10 cellular contexts compared by ENCODE assay signal in the genomic region with DNA sequence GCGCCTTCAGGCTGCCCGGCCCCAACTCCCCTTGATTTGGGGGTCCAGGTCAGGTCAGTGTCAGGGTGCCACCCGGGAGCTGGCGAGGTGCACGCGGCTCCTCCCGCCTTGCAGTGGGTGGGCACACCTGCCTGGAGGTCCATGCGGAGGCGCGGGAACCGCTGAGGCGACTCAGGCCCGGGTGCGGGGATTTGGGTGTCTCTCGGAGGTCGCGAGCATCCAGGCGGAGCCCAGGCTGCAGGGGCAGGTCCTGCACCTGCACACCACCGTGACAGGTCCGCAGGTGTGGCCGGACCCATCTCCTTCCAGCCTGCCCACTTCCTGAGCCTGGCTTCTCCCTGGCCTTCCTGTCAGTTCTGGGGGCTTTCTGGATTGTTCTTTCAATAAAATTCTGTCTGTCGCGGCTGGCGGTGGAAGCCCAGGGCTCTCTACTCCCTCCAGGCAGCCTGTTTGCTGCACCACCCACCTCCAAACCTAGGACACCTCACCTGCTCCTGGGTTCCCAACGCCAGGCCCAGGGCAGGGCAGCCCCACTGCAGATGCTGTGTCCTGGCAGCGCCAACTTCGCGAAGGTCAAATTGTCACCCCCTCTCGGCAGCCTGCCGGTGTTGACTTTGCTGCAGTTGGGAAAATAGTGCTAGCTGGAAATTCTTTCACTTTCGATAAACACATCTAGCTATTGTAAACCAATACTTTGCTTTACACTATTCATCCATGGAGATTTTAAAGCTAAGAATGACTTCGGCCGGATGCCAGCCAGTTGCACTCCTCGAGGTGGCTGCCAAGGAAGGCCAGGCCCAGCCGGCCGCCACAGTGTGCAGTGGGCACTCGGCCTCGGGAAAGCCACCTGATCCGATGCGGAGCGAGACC. TPM values are rescaled to one million over a fixed set of nuclear protein-coding genes. Genes with fewer than 3 reads are reported as not detected.
DNase-seq lines count a peak whose midpoint lies in the region; ATAC-seq, FAIRE-seq and TF ChIP-seq lines count a peak whose summit lies in the region.
"Had no signal": no experiment of that assay in that cellular context is flagged by ENCODE, and none has a peak within 500 bp of the region (broad histone marks: within the 10 kb centered on the region; RNA-seq: fewer than 3 reads in every experiment).

No MANE protein-coding gene starts in this region.

- FAIRE-seq in H1 (lab: Jason Lieb, UNC), result no peak

- H3K4me3 ChIP-seq in H1 (ENCODE audit: extremely low read depth in 1 of 4, insufficient read depth in 2 of 4, low read depth in 3 of 4, low read length in 4 of 4) (no peak overlapping the region), mucosa of descending colon (no peak overlapping the region), aorta (ENCODE audit: low read length in 2 of 2) (no peak overlapping the region), PC-9 (no peak overlapping the region)

- TF ChIP-seq CTCF in H1 (IDR thresholded peaks at IDR 0.05; ENCODE audit: control extremely low read depth in 1 of 3, insufficient read depth in 1 of 3, low read depth in 1 of 3, low read length in 3 of 3), result no peak
- TF ChIP-seq CTCF in mucosa of descending colon (IDR thresholded peaks at IDR 0.05), result no peak
- TF ChIP-seq CTCF in PC-9 (conservative IDR thresholded peaks at IDR 0.05), result no peak

- H2BK20ac ChIP-seq in H1 (ENCODE audit: low read length), result no peak overlapping the region

- H2AK5ac ChIP-seq in H1 (ENCODE audit: low read depth, low read length), result no peak overlapping the region

- H2BK120ac ChIP-seq in H1 (replicated peaks; ENCODE audit: low read depth, low read length), result no peak overlapping the region

- no peak overlapping the region for H2AFZ ChIP-seq in H1 (ENCODE audit: low read length)
- no peak overlapping the region for H2AFZ ChIP-seq in PC-9

- no peak for TF ChIP-seq RAD21 in H1 (IDR thresholded peaks at IDR 0.05 in 1 of 2, conservative IDR thresholded peaks at IDR 0.05 in 1 of 2; ENCODE audit: low read depth in 2 of 2, low read length in 2 of 2)

- peaks cover 9% of the 10 kb centered on the region for H3K23me2 ChIP-seq in H1 (ENCODE audit: low read depth, low read length)

- H3F3A ChIP-seq in PC-9 (ENCODE audit: insufficient read depth, low read depth), result peaks cover 11% of the 10 kb centered on the region; the same call in 1 of the 2 replicates

- no peak overlapping the region for H3K18ac ChIP-seq in H1 (ENCODE audit: extremely low read depth, low read length)

- H3K4me1 ChIP-seq in H1 (replicated peaks in 1 of 4; ENCODE audit: control insufficient read depth in 3 of 4, insufficient read depth in 4 of 4, low read length in 3 of 4) (peaks cover 0 to 12% (median 9%) of the 10 kb centered on the region in 4 experiments; a peak in 6 of 7 replicates), mucosa of descending colon (ENCODE audit: low read depth) (peaks cover 21% of the 10 kb centered on the region), aorta (ENCODE audit: control insufficient read depth in 1 of 2, insufficient read depth in 2 of 2, low read length in 2 of 2) (no peaks in the 10 kb centered on the region), PC-9 (replicated peaks; ENCODE audit: insufficient read depth) (peaks cover 25% of the 10 kb centered on the region)

- H3K36me3 ChIP-seq in H1 (ENCODE audit: control insufficient read depth in 2 of 4, insufficient read depth in 4 of 4, low read length in 3 of 4) (no peaks in the 10 kb centered on the region), mucosa of descending colon (ENCODE audit: low read depth) (no peaks in the 10 kb centered on the region), aorta (ENCODE audit: control insufficient read depth in 1 of 2, insufficient read depth in 2 of 2, low read length in 1 of 2) (no peaks in the 10 kb centered on the region), PC-9 (ENCODE audit: low read depth) (no peaks in the 10 kb centered on the region)
- H3K36me3 ChIP-seq: gastrocnemius medialis had no signal

- CTCF ChIA-PET in H1 (lab: Charles Lee; ENCODE audit: partially characterized antibody) (interaction anchor here (1.0 kb wide), 1 partner anchor 26 kb away, joined by 4 read pairs; no protein-coding TSS in a partner anchor), PC-9 (lab: Charles Lee) (no interaction called here)

- no peaks in the 10 kb centered on the region for H3K9me2 ChIP-seq in PC-9 (ENCODE audit: insufficient read depth)

- H3K27me3 ChIP-seq in H1 (replicated peaks in 1 of 4; ENCODE audit: control insufficient read depth in 3 of 4, extremely low read depth in 1 of 4, insufficient read depth in 3 of 4, low read length in 3 of 4), result peaks cover 0 to 11% (median 9%) of the 10 kb centered on the region in 4 experiments; a peak in 6 of 7 replicates
- H3K27me3 ChIP-seq in aorta (ENCODE audit: control insufficient read depth in 1 of 2, insufficient read depth in 2 of 2, low read length in 1 of 2), result no peaks in the 10 kb centered on the region
- peaks cover 33% of the 10 kb centered on the region for H3K27me3 ChIP-seq in PC-9 (ENCODE audit: insufficient read depth, low read depth)

- POLR2A ChIA-PET in H1 (lab: Charles Lee; ENCODE audit: partially characterized antibody), result no interaction called here
- POLR2A ChIA-PET in PC-9 (lab: Charles Lee; ENCODE audit: unreplicated experiment), result interaction anchor here (0.6 kb wide), 1 partner anchor 9 kb away, joined by 6 read pairs; no protein-coding TSS in a partner anchor

- no peaks in the 10 kb centered on the region for H3K79me2 ChIP-seq in H1 (ENCODE audit: control insufficient read depth in 1 of 2, insufficient read depth in 2 of 2, low read length in 2 of 2)
- H3K79me2 ChIP-seq in PC-9 (ENCODE audit: low read depth), result no peaks in the 10 kb centered on the region

- no peak overlapping the region for H3K4ac ChIP-seq in H1 (replicated peaks; ENCODE audit: insufficient read length, low read depth, low read length)

- TF ChIP-seq POLR2A in H1 (IDR thresholded peaks at IDR 0.05; ENCODE audit: control extremely low read depth in 1 of 2, low read depth in 2 of 2, low read length in 2 of 2), result no peak

- H4K91ac ChIP-seq in H1 (replicated peaks; ENCODE audit: insufficient read length, low read length), result no peak overlapping the region

- no peak overlapping the region for H3K9ac ChIP-seq in H1 (replicated peaks in 1 of 4; ENCODE audit: extremely low read depth in 1 of 4, low read depth in 3 of 4, low read length in 3 of 4)

- intact Hi-C loops in mucosa of descending colon (cut with DNase I, micrococcal nuclease), result no loop called here
- intact Hi-C loops in aorta (cut with DNase I), result loop anchor here in 1 of 2 donors (10.0 kb wide), 1 partner anchor 667 kb away; a partner anchor contains a TSS
- intact Hi-C loops in PC-9 (cut with micrococcal nuclease; ENCODE audit: unreplicated experiment), result loop anchor here (10.0 kb wide), 1 partner anchor 287 kb away; no protein-coding TSS in a partner anchor

- peaks cover 0 to 4% of the 10 kb centered on the region in 2 experiments for H4K20me1 ChIP-seq in H1 (replicated peaks in 1 of 2; ENCODE audit: control insufficient read depth in 1 of 2, insufficient read depth in 2 of 2, low read length in 2 of 2)
- H4K20me1 ChIP-seq in PC-9 (ENCODE audit: insufficient read depth), result no peaks in the 10 kb centered on the region

- no peak overlapping the region for H3K14ac ChIP-seq in H1 (ENCODE audit: insufficient read length)

- peak; percentile 1 for DNase-seq in stimulated activated CD4-positive, alpha-beta T cell treated with anti-CD3 and anti-CD28 coated beads, Interleukin-1b, Interleukin-23, amount 100 ng/mL, for 48 hours
- DNase-seq in stimulated activated CD4-positive, alpha-beta T cell treated with anti-CD3 and anti-CD28 coated beads, Interleukin-4, amount 100 ng/mL, for 4 hours, result no peak
- DNase-seq in H1 (ENCODE audit: low read depth in 1 of 2, low spot score in 2 of 2) (peak in 1 of 2 experiments; percentile 54), mucosa of descending colon (peak; percentile 51 to 65 (median 56)), aorta (peak; percentile 56 to 80), GF-D8 (lab: John Stamatoyannopoulos, UW) (no peak), PC-9 (no peak), NCI-H146 (lab: John Stamatoyannopoulos, UW) (no peak)

- H2BK5ac ChIP-seq in H1 (ENCODE audit: low read depth, low read length), result no peak overlapping the region

- H4K5ac ChIP-seq in H1 (ENCODE audit: insufficient read length, low read depth, low read length), result no peak overlapping the region

- ATAC-seq in mucosa of descending colon (peak; percentile 62), aorta (ENCODE audit: low FRiP score) (no peak)
- ATAC-seq: gastrocnemius medialis had no signal

- WGBS in H1 (ENCODE audit: extremely low coverage in 1 of 2, insufficient coverage in 1 of 2, insufficient read length in 1 of 2, insufficient replicate concordance in 2 of 2, low coverage in 1 of 2, low lambda C conversion rate in 2 of 2, missing lambda C conversion rate in 1 of 2), 2 experiments, result 93% methylated on average over 40 of the region's 41 CpGs; no CpG with 5 or more reads in 1 of the 2 experiments
- 38 to 45% methylated on average over 38 to 41 of the region's 41 CpGs for WGBS in aorta, 2 donors

- H3K4me2 ChIP-seq in H1 (ENCODE audit: insufficient read depth in 1 of 2, low read depth in 2 of 2, low read length in 2 of 2), result no peak overlapping the region
- no peak overlapping the region for H3K4me2 ChIP-seq in PC-9

- no peak overlapping the region for H3K27ac ChIP-seq in H1 (ENCODE audit: low read depth, low read length)
- no peak overlapping the region for H3K27ac ChIP-seq in aorta (ENCODE audit: low read depth in 1 of 2, low read length in 2 of 2)
- no peak overlapping the region for H3K27ac ChIP-seq in PC-9
- H3K27ac ChIP-seq: gastrocnemius medialis had no signal

- peak overlapping the region; percentile 35 for H4K8ac ChIP-seq in H1 (ENCODE audit: extremely low read depth, insufficient read depth, low read length)

- H3K56ac ChIP-seq in H1 (replicated peaks; ENCODE audit: insufficient read length, low read depth, low read length), result no peak overlapping the region

- H3K9me3 ChIP-seq in H1 (ENCODE audit: insufficient read depth in 2 of 2, low read depth in 1 of 2, low read length in 1 of 2), result no peaks in the 10 kb centered on the region
- H3K9me3 ChIP-seq in mucosa of descending colon, result no peaks in the 10 kb centered on the region
- no peaks in the 10 kb centered on the region for H3K9me3 ChIP-seq in aorta (ENCODE audit: control insufficient read depth, low read length)
- no peaks in the 10 kb centered on the region for H3K9me3 ChIP-seq in PC-9 (ENCODE audit: insufficient read depth, low read depth)
- H3K9me3 ChIP-seq: gastrocnemius medialis had no signal

- H2BK12ac ChIP-seq in H1 (ENCODE audit: low read depth, low read length), result no peak overlapping the region

- no peak for TF ChIP-seq EP300 in H1 (IDR thresholded peaks at IDR 0.05; ENCODE audit: borderline replicate concordance in 1 of 2, low read depth in 2 of 2, low read length in 2 of 2)

- H3K23ac ChIP-seq in H1 (ENCODE audit: insufficient read length), result no peak overlapping the region

- H2BK15ac ChIP-seq in H1 (ENCODE audit: low read length), result no peak overlapping the region

- BruUV-seq in PC-9 (replicated peaks; lab: Mats Ljungman, UMichigan), result no TSS peak

- H3K79me1 ChIP-seq in H1 (ENCODE audit: low read depth, low read length), result no peaks in the 10 kb centered on the region

RNA-seq across cellular contexts. Expression of a gene that starts 35.9 kb away (rescaled TPM):
- 18.8 and 18.9 TPM in 2 replicates for total RNA-seq in H1 (2021; fragmentation: NEBNext Ultra II Directional; extraction: Animal tissue kit (Norgen Biotek cat#: 25700))
- 34.6 and 38.9 TPM in 2 replicates for polyA plus RNA-seq in H1 (2011; rRNA removed)
- 27.7 TPM for polyA plus RNA-seq in H1 (2011; cell fraction: cytosol; rRNA removed)
- 30.1 TPM for polyA plus RNA-seq in H1 (2011; cell fraction: nucleus; rRNA removed)
- polyA plus RNA-seq in H1 (2012, experiment 1 of 2), result 12.6 to 21.8 TPM (median 19.7 TPM) in 4 replicates
- polyA plus RNA-seq in H1 (2012, experiment 2 of 2), result 15.6 TPM
- polyA plus RNA-seq in H1 (2013, experiment 1 of 2), result 21.1 TPM
- 22.9 TPM for polyA plus RNA-seq in H1 (2013, experiment 2 of 2)
- 72.8 and 101 TPM in 2 replicates for polyA minus RNA-seq in H1 (2011; rRNA and poly(A)+ RNA removed)
- 20.7 TPM for polyA minus RNA-seq in H1 (2011; cell fraction: cytosol; rRNA and poly(A)+ RNA removed)
- polyA minus RNA-seq in H1 (2011; cell fraction: nucleus; rRNA and poly(A)+ RNA removed), result 22.0 TPM
- 10 to 100 TPM; 14.7 to 19.3 (median 16.9) TPM for total RNA-seq in mucosa of descending colon
- 10 to 100 TPM; 28.9 to 32.9 TPM for total RNA-seq in aorta
- 10 to 100 TPM in 1 of 2 donors, 1 to 10 TPM in 1; 6.9 to 19.5 TPM for polyA plus RNA-seq in aorta
- total RNA-seq in PC-9 (2021), result 59.5 and 61.6 TPM in 2 replicates

RNA-seq across cellular contexts. Expression of a gene that starts 54.1 kb away (rescaled TPM):
- total RNA-seq in H1 (2021; fragmentation: NEBNext Ultra II Directional; extraction: Animal tissue kit (Norgen Biotek cat#: 25700)), result not detected in 2 replicates
- polyA plus RNA-seq in H1 (2011; rRNA removed), result 0.11 and 0.14 TPM in 2 replicates
- polyA plus RNA-seq in H1 (2011; cell fraction: cytosol; rRNA removed), result 0.10 TPM
- 0.57 TPM for polyA plus RNA-seq in H1 (2011; cell fraction: nucleus; rRNA removed)
- polyA plus RNA-seq in H1 (2012, experiment 1 of 2), result 0.20 to 0.67 TPM (median 0.33 TPM) in 4 replicates
- 0.08 TPM for polyA plus RNA-seq in H1 (2012, experiment 2 of 2)
- polyA plus RNA-seq in H1 (2013, experiment 1 of 2), result 0.14 TPM
- 0.06 TPM for polyA plus RNA-seq in H1 (2013, experiment 2 of 2)
- 0.07 and 0.09 TPM in 2 replicates for polyA minus RNA-seq in H1 (2011; rRNA and poly(A)+ RNA removed)
- not detected for polyA minus RNA-seq in H1 (2011; cell fraction: cytosol; rRNA and poly(A)+ RNA removed)
- polyA minus RNA-seq in H1 (2011; cell fraction: nucleus; rRNA and poly(A)+ RNA removed), result 0.20 TPM
- 1 to 10 TPM in 2 of 3 donors, under 1 TPM in 1; 0.85 to 2.8 (median 1.9) TPM for total RNA-seq in mucosa of descending colon
- total RNA-seq in aorta, result under 1 TPM in 1 of 2 donors, not detected in 1; 0.45 TPM
- polyA plus RNA-seq in aorta, result under 1 TPM; 0.38 to 0.87 TPM
- total RNA-seq in PC-9 (2021), result 0.53 and 1.3 TPM in 2 replicates
- total RNA-seq: CD8-positive, alpha-beta memory T cell had no signal

Comparison
In these comparisons a context has a peak if more than half of its experiments do, and no peak if none do; other contexts are left out.
1. DNase-seq: peak in stimulated activated CD4-positive, alpha-beta T cell treated with anti-CD3 and anti-CD28 coated beads, Interleukin-1b, Interleukin-23, amount 100 ng/mL, for 48 hours (single experiment), mucosa of descending colon (3 of 3) and aorta (2 of 2); none in stimulated activated CD4-positive, alpha-beta T cell treated with anti-CD3 and anti-CD28 coated beads, Interleukin-4, amount 100 ng/mL, for 4 hours (0 of 2), GF-D8 (single experiment), PC-9 (0 of 2) and NCI-H146 (single experiment).